In the genomic region with DNA sequence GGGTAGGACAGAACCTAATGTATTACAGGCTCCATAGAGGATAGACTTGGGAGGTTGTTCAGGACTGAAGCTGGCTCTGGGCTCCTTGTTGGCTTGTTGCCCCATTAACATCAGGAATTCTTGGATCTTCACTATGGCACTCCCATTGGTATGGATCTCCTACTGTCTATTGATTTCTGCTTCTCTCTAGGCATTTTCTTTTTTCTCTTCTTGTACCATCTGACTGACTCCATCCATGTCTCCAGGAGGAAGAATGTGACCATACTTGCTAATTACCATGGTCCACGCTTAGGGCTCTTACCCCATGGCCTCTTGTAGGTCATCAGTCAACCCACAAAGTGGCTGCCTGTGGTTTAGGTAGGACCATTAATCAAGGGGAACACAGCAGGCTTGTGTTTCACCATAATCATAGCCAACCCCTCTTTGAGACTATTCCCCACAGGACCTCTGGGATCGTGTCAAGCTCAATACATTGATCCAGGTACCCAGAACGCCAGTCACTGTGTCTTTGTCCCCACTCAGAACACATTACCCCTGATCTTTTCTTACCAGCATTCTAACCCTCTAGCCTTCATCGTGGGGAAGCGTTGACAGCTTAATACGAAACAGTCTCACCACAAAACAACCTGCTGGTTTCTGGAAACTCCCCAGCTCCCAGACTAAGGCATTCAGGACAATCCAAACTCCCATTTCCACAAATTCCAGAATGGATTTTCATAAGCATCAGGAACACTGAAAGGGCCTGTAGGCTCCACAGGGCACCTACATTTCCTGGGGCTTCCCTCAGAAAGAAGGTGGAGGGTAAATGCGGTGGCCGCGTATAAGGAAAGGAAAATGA, we compare ENCODE assay signal across 22 cellular contexts.
DNase-seq lines count a peak whose midpoint lies in the region; ATAC-seq, FAIRE-seq and TF ChIP-seq lines count a peak whose summit lies in the region.
"Had no signal": no experiment of that assay in that cellular context is flagged by ENCODE, and none has a peak within 500 bp of the region (broad histone marks: within the 10 kb centered on the region; RNA-seq: fewer than 3 reads in every experiment).

No MANE protein-coding gene starts in this region.

- no peak overlapping the region for H2BK5ac ChIP-seq in mesenchymal stem cell (ENCODE audit: low read depth, low read length, poor library complexity, severe bottlenecking)

- H3K4me3 ChIP-seq in WERI-Rb-1 (ENCODE audit: low read depth, low read length) (no peak overlapping the region), bronchial epithelial cell (ENCODE audit: low read depth, low read length) (no peak overlapping the region), mesenchymal stem cell (ENCODE audit: insufficient read depth in 1 of 2, low read depth in 1 of 2, low read length in 2 of 2) (no peak overlapping the region), suprapubic skin (no peak overlapping the region)
- H3K4me3 ChIP-seq: PC-9 had no signal

- H3K18ac ChIP-seq in mesenchymal stem cell (ENCODE audit: low read depth in 1 of 2, low read length in 2 of 2): peak overlapping the region in 1 of 2 experiments; percentile 32

- TF ChIP-seq POLR2A in suprapubic skin (IDR thresholded peaks at IDR 0.05): no peak

- no peak overlapping the region for H3K23ac ChIP-seq in mesenchymal stem cell (ENCODE audit: low read length in 2 of 2)

- H3K27ac ChIP-seq in WERI-Rb-1: peak overlapping the region; percentile 55
- H3K27ac ChIP-seq in mesenchymal stem cell (ENCODE audit: low read length, poor library complexity, severe bottlenecking): no peak overlapping the region
- peak overlapping the region; percentile 88 for H3K27ac ChIP-seq in suprapubic skin
- H3K27ac ChIP-seq: PC-9 had no signal

- TF ChIP-seq CTCF in WERI-Rb-1 (IDR thresholded peaks at IDR 0.05; ENCODE audit: low read depth, low read length) (no peak), bronchial epithelial cell (IDR thresholded peaks at IDR 0.05; ENCODE audit: insufficient read depth, low read length, severe bottlenecking) (no peak), suprapubic skin (IDR thresholded peaks at IDR 0.05) (no peak)

- peaks cover 4% of the 10 kb centered on the region for H3K4me1 ChIP-seq in mesenchymal stem cell (ENCODE audit: control insufficient read depth, insufficient read depth, low read depth, low read length)
- peaks cover 41% of the 10 kb centered on the region for H3K4me1 ChIP-seq in suprapubic skin

- no peak overlapping the region for H2BK120ac ChIP-seq in mesenchymal stem cell (ENCODE audit: low read depth, low read length)

- H3K79me1 ChIP-seq in mesenchymal stem cell (replicated peaks; ENCODE audit: low read length, poor library complexity, severe bottlenecking): no peaks in the 10 kb centered on the region

- no peak overlapping the region for H2AFZ ChIP-seq in mesenchymal stem cell (ENCODE audit: low read depth, low read length)
- H2AFZ ChIP-seq: PC-9 had no signal

- DNase-seq in WERI-Rb-1 (no peak), bronchial epithelial cell (ENCODE audit: low read depth) (peak; percentile 47), mesenchymal stem cell (peak; percentile 34), suprapubic skin (ENCODE audit: low spot score in 2 of 2) (no peak), GOT3 (lab: John Stamatoyannopoulos, UW) (no peak)
- DNase-seq: activated B cell treated with CpG ODN at 0.5 μM for 24 hours; activated CD8-positive, alpha-beta T cell treated with anti-CD3 and anti-CD28 coated beads for 36 hours; activated naive CD4-positive, alpha-beta T cell treated with Interleukin-2 at 50 U/mL for 16 hours; activated T-cell treated with anti-CD3 and anti-CD28 coated beads, Interleukin-2, amount 50 U/mL, for 1 hour; CD8-positive, alpha-beta memory T cell; cortex of kidney; DMS79; foreskin fibroblast; HFFc6; NCI-H187 treated with DMSO at 0.1 percent for 48 hours; NCI-H226; PC-9; SK-N-SH had no signal

- H3K9me3 ChIP-seq in WERI-Rb-1 (ENCODE audit: severe bottlenecking) (peaks cover 6% of the 10 kb centered on the region), mesenchymal stem cell (ENCODE audit: control insufficient read depth, low read length) (peaks cover 6% of the 10 kb centered on the region), suprapubic skin (no peaks in the 10 kb centered on the region)
- H3K9me3 ChIP-seq: SK-N-SH had no signal

- FAIRE-seq in bronchial epithelial cell (lab: Jason Lieb, UNC): peak; percentile 47
- FAIRE-seq: astrocyte, endometrium had no signal

- no peak for TF ChIP-seq EP300 in suprapubic skin (IDR thresholded peaks at IDR 0.05)

- no peak overlapping the region for H2BK15ac ChIP-seq in mesenchymal stem cell (ENCODE audit: low read depth, poor library complexity, severe bottlenecking)

- H3K27me3 ChIP-seq in WERI-Rb-1 (ENCODE audit: insufficient read depth, low read depth, severe bottlenecking): no peaks in the 10 kb centered on the region
- H3K27me3 ChIP-seq in bronchial epithelial cell (ENCODE audit: control insufficient read depth, insufficient read depth, low read length): no peaks in the 10 kb centered on the region
- H3K27me3 ChIP-seq in mesenchymal stem cell (ENCODE audit: control insufficient read depth in 1 of 2, insufficient read depth in 1 of 2, low read length in 2 of 2): peaks cover 0 to 7% of the 10 kb centered on the region in 2 experiments
- H3K27me3 ChIP-seq in suprapubic skin: no peaks in the 10 kb centered on the region

- H3K4ac ChIP-seq in mesenchymal stem cell (ENCODE audit: low read depth in 1 of 2, low read length in 2 of 2): no peak overlapping the region

- no peak for ATAC-seq in GM21390 (IDR thresholded peaks at IDR 0.05; ENCODE audit: unreplicated experiment)
- no peak for ATAC-seq in GM19397 (IDR thresholded peaks at IDR 0.05; ENCODE audit: unreplicated experiment)
- ATAC-seq: activated CD8-positive, alpha-beta T cell treated with anti-CD3 and anti-CD28 coated beads for 36 hours had no signal

- no peak overlapping the region for H4K91ac ChIP-seq in mesenchymal stem cell (ENCODE audit: low read length)

- no peak overlapping the region for H2AK5ac ChIP-seq in mesenchymal stem cell (ENCODE audit: low read length, severe bottlenecking)

- H3K4me2 ChIP-seq in mesenchymal stem cell (ENCODE audit: low read length, poor library complexity, severe bottlenecking): no peak overlapping the region
- H3K4me2 ChIP-seq: PC-9, SK-N-SH had no signal

- no peak overlapping the region for H2BK12ac ChIP-seq in mesenchymal stem cell (ENCODE audit: low read length in 2 of 2)

- no peak overlapping the region for H3K14ac ChIP-seq in mesenchymal stem cell (ENCODE audit: low read length in 2 of 2)

- WGBS in mesenchymal stem cell: 86% methylated on average over 9 of the region's 9 CpGs
- 72% methylated on average over 9 of the region's 9 CpGs for WGBS in suprapubic skin

- H3K36me3 ChIP-seq in WERI-Rb-1 (no peaks in the 10 kb centered on the region), bronchial epithelial cell (ENCODE audit: control insufficient read depth, insufficient read depth, low read length) (no peaks in the 10 kb centered on the region), mesenchymal stem cell (ENCODE audit: control insufficient read depth in 1 of 2, insufficient read depth in 2 of 2, low read depth in 1 of 2, low read length in 2 of 2) (no peaks in the 10 kb centered on the region), suprapubic skin (no peaks in the 10 kb centered on the region)

- no peak overlapping the region for H3K9ac ChIP-seq in mesenchymal stem cell (ENCODE audit: low read length)
- H3K9ac ChIP-seq: SK-N-SH had no signal

- no peak overlapping the region for H4K8ac ChIP-seq in mesenchymal stem cell (ENCODE audit: low read length)

Comparison
In these comparisons a context has a peak if more than half of its experiments do, and no peak if none do; other contexts are left out.
1. DNase-seq: peak in bronchial epithelial cell (single experiment) and mesenchymal stem cell (single experiment); none in WERI-Rb-1 (single experiment), suprapubic skin (0 of 2) and GOT3 (single experiment).